8 cellular contexts compared by ENCODE assay signal in genomic region chr4:10019521-10020051, GRCh38. TPM values are rescaled to one million over a fixed set of nuclear protein-coding genes. Genes with fewer than 3 reads are reported as not detected.
A peak's percentile ranks its signal among the peaks of the same experiment; 100 is the strongest.
DNase-seq lines count a peak whose midpoint lies in the region; ATAC-seq and TF ChIP-seq lines count a peak whose summit lies in the region.

No MANE protein-coding gene starts in this region.

- TF ChIP-seq CTCF in Caco-2 (IDR thresholded peaks at IDR 0.05; ENCODE audit: insufficient read depth in 1 of 2, low read depth in 1 of 2, low read length in 1 of 2, severe bottlenecking in 1 of 2, unreplicated experiment in 1 of 2) = no peak
- TF ChIP-seq CTCF in Peyer's patch (IDR thresholded peaks at IDR 0.05) = no peak
- no peak for TF ChIP-seq CTCF in esophagus squamous epithelium (IDR thresholded peaks at IDR 0.05)
- no peak for TF ChIP-seq CTCF in ovary (IDR thresholded peaks at IDR 0.05)

- WGBS in esophagus squamous epithelium, 2 donors = 22 to 38% methylated on average over 1 of the region's 9 CpGs
- WGBS in ovary, 3 donors = 46 to 52% (median 51%) methylated on average over 8 to 9 of the region's 9 CpGs

- no peaks in the 10 kb centered on the region for H3K9me3 Mint-ChIP-seq in Caco-2 (ENCODE audit: unreplicated experiment)

- CTCF ChIA-PET in Caco-2 (lab: Charles Lee) = interaction anchor here (0.6 to 1.3 kb wide), 5 partner anchors 13 to 328 kb away, joined by 3 to 13 read pairs (median 4); no protein-coding TSS in a partner anchor

- H3K27ac ChIP-seq in Peyer's patch (peak overlapping the region; percentile 74 to 92 (median 82)), esophagus squamous epithelium (peak overlapping the region; percentile 84 to 96 (median 88)), ovary (peak overlapping the region; percentile 53 to 90)

- H3K4me3 ChIP-seq in Caco-2 (ENCODE audit: low read depth, low read length) (peak overlapping the region; percentile 55), Peyer's patch (peak overlapping the region; percentile 35 to 47 (median 42)), esophagus squamous epithelium (peak overlapping the region in 3 of 4 donors; percentile 40 to 67 (median 45)), ovary (peak overlapping the region; percentile 44)

- peak overlapping the region; percentile 82 for H3K4me3 Mint-ChIP-seq in Caco-2 (ENCODE audit: unreplicated experiment)

- intact Hi-C loops in Caco-2 (cut with micrococcal nuclease; ENCODE audit: unreplicated experiment) (loop anchor here (1.0 to 5.0 kb wide), 4 partner anchors 44 to 322 kb away; partner anchors contain the start of gene WDR1), esophagus squamous epithelium (cut with DNase I) (loop anchor here (5.0 kb wide), 3 partner anchors 38 to 317 kb away; no protein-coding TSS in a partner anchor), ovary (cut with DNase I) (loop anchor here in 3 of 4 donors (5.0 to 10.0 kb wide), 4 partner anchors 98 to 325 kb away; partner anchors contain the start of gene WDR1 (in 1 of the 3))

- TF ChIP-seq EP300 in ovary (IDR thresholded peaks at IDR 0.05) = no peak

- peak in 1 of 2 experiments; percentile 29 for DNase-seq in Caco-2
- peak in 1 of 3 donors; percentile 59 for DNase-seq in Peyer's patch
- no peak for DNase-seq in esophagus squamous epithelium (lab: John Stamatoyannopoulos, UW)
- DNase-seq in ovary = peak; percentile 31 to 55 (median 45)
- DNase-seq in NOMO-1 treated with DMSO at 0.1 percent for 48 hours (lab: John Stamatoyannopoulos, UW; ENCODE audit: unreplicated experiment) = no peak
- no peak for DNase-seq in activated CD4-positive, CD25-positive, alpha-beta regulatory T cell treated with anti-CD3 and anti-CD28 coated beads, Interleukin-2, amount 50 U/mL, for 72 hours
- DNase-seq in HuH-7 (ENCODE audit: low spot score) = no peak

- H3K9me3 ChIP-seq in Caco-2 (peaks cover 4% of the 10 kb centered on the region; the same call in 1 of the 2 replicates), Peyer's patch (no peaks in the 10 kb centered on the region), esophagus squamous epithelium (no peaks in the 10 kb centered on the region), ovary (no peaks in the 10 kb centered on the region)

- POLR2A ChIA-PET in Caco-2 (lab: Charles Lee) = interaction anchor here (0.6 kb wide), 2 partner anchors 11 to 97 kb away, joined by 3 to 4 read pairs; partner anchors contain the start of gene WDR1

- H3K36me3 ChIP-seq in Caco-2 (ENCODE audit: control insufficient read depth, insufficient read depth, low read length) (no peaks in the 10 kb centered on the region; the same call in 1 of the 2 replicates), Peyer's patch (no peaks in the 10 kb centered on the region), esophagus squamous epithelium (no peaks in the 10 kb centered on the region), ovary (no peaks in the 10 kb centered on the region)

- H3K4me1 ChIP-seq in Caco-2 = peaks cover 70% of the 10 kb centered on the region
- peaks cover 0 to 39% (median 2%) of the 10 kb centered on the region in 4 donors for H3K4me1 ChIP-seq in Peyer's patch
- H3K4me1 ChIP-seq in esophagus squamous epithelium = peaks cover 32 to 69% (median 54%) of the 10 kb centered on the region in 3 donors
- H3K4me1 ChIP-seq in ovary (ENCODE audit: insufficient read depth) = peaks cover 4% of the 10 kb centered on the region

- no TSS peak for BruUV-seq in Caco-2 (replicated peaks; lab: Mats Ljungman, UMichigan)

- no peaks in the 10 kb centered on the region for H3K27me3 Mint-ChIP-seq in Caco-2 (ENCODE audit: insufficient read depth, unreplicated experiment)

- peaks cover 52% of the 10 kb centered on the region for H3K4me1 Mint-ChIP-seq in Caco-2 (ENCODE audit: low read depth, unreplicated experiment)

- H3K27ac Mint-ChIP-seq in Caco-2 (ENCODE audit: unreplicated experiment) = peak overlapping the region; percentile 92

- H3K27me3 ChIP-seq in Caco-2 (replicated peaks; ENCODE audit: control insufficient read depth, insufficient read depth, low read length) (no peaks in the 10 kb centered on the region), Peyer's patch (no peaks in the 10 kb centered on the region), esophagus squamous epithelium (no peaks in the 10 kb centered on the region), ovary (no peaks in the 10 kb centered on the region)

- no peak for ATAC-seq in HG03095 (IDR thresholded peaks at IDR 0.05; ENCODE audit: unreplicated experiment)

- TF ChIP-seq POLR2A in Peyer's patch (IDR thresholded peaks at IDR 0.05) (no peak), esophagus squamous epithelium (IDR thresholded peaks at IDR 0.05) (no peak), ovary (IDR thresholded peaks at IDR 0.05) (no peak)

- H3K36me3 Mint-ChIP-seq in Caco-2 (ENCODE audit: insufficient read depth, unreplicated experiment) = peaks cover 35% of the 10 kb centered on the region

RNA-seq across cellular contexts. Expression of gene SLC2A9, which starts 1.7 kb away (rescaled TPM):
- total RNA-seq in Caco-2 (2022) (17.5 and 21.0 TPM in 2 replicates), Peyer's patch (10 to 100 TPM in 3 of 4 donors, 1 to 10 TPM in 1; 8.3 to 24.1 (median 22.0) TPM), esophagus squamous epithelium (10 to 100 TPM in 2 of 4 donors, 1 to 10 TPM in 2; 8.0 to 18.7 (median 11.5) TPM), ovary (10 to 100 TPM in 1 of 7 donors, 1 to 10 TPM in 6; 1.2 to 10.1 (median 5.0) TPM)
- 1 to 10 TPM; 2.5 TPM for polyA plus RNA-seq in ovary

Comparison
In these comparisons a context has a peak if more than half of its experiments do, and no peak if none do; other contexts are left out.
1. DNase-seq: peak in ovary (5 of 5); none in esophagus squamous epithelium (single experiment), NOMO-1 treated with DMSO at 0.1 percent for 48 hours (single experiment), activated CD4-positive, CD25-positive, alpha-beta regulatory T cell treated with anti-CD3 and anti-CD28 coated beads, Interleukin-2, amount 50 U/mL, for 72 hours (single experiment) and HuH-7 (single experiment).
2. Peak in every context shown above with its lines, with median percentiles within 50 percentile points of each other: H3K4me3 ChIP-seq and H3K27ac ChIP-seq.